In genomic region chr6:99810942-99811633, GRCh38 we compare ENCODE assay signal across 1 cellular context.
TF ChIP-seq lines count a peak whose summit lies in the region.

No MANE protein-coding gene starts in this region.

TF ChIP-seq in WTC11, 78 proteins besides CTCF, POLR2A, EP300 and RAD21 (continued from another document):
- TF ChIP-seq USF1 (CRISPR knock-in tag; IDR thresholded peaks at IDR 0.05) (peak; percentile 44; the same call in 1 of the 2 replicates), NR2C2 (CRISPR knock-in tag; IDR thresholded peaks at IDR 0.05) (no peak), TEAD1 (CRISPR knock-in tag; IDR thresholded peaks at IDR 0.05) (peak; percentile 94; the same call in 1 of the 2 replicates), MXD4 (CRISPR knock-in tag; IDR thresholded peaks at IDR 0.05; ENCODE audit: borderline replicate concordance) (no peak)
